ENCODE assay signal across 11 cellular contexts in the genomic region with DNA sequence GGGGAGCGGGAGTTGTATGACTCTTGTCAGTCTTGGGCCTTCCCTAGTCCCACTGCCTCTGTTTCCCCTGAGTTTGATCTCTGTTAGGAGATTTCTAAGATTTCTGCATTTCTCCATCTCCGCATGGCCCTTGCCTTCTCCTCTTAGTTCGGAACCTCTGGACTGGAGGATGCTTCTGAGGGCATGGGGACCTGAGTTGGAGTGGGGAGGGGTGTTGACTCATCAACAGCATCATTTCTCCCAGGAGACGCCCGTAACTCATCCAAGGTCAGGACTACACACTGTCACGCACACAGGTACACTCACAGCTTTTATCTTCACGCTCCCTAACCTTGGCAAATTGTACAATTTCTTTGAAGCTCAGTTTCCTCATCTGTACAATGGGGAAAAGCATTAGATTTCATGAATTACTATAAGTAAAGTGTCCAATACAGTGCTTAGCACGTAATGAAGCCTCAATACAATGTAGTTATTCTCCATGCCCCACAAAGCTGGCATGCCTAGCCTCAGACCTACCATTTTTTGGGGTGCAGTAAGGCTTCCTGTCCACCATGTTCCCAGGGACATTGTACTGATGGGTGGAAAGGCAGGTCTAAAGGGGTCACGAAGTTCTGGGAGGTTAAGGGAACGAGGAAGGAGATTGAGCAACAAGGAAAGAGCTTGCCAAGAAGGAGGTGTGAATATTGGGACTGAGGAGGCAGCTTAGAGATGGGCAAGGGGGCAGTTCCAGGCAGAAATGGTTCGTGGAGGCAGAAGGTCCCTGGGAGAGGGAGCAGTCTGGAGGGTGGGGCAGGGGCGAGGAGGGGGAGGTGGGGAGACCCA. TPM values are rescaled to one million over a fixed set of nuclear protein-coding genes. Genes with fewer than 3 reads are reported as not detected.
A peak's percentile ranks its signal among the peaks of the same experiment; 100 is the strongest.
DNase-seq lines count a peak whose midpoint lies in the region; ATAC-seq, FAIRE-seq and TF ChIP-seq lines count a peak whose summit lies in the region.
"Had no signal": no experiment of that assay in that cellular context is flagged by ENCODE, and none has a peak within 500 bp of the region (broad histone marks: within the 10 kb centered on the region; RNA-seq: fewer than 3 reads in every experiment).

No MANE protein-coding gene starts in this region.

- no peak for TF ChIP-seq CTCF in A673 (conservative IDR thresholded peaks at IDR 0.05; ENCODE audit: low read depth, low read length)
- TF ChIP-seq CTCF in cardiac fibroblast (IDR thresholded peaks at IDR 0.05; ENCODE audit: low read depth, low read length), result no peak
- TF ChIP-seq CTCF in neural progenitor cell (IDR thresholded peaks at IDR 0.05), result no peak

- H3K9me3 Mint-ChIP-seq in neural progenitor cell, result no peaks in the 10 kb centered on the region

- H3K36me3 Mint-ChIP-seq in neural progenitor cell, result peaks cover 43% of the 10 kb centered on the region

- POLR2A ChIA-PET in A673 (lab: Charles Lee; ENCODE audit: low non-redundant PET), result no interaction called here

- peaks cover 66% of the 10 kb centered on the region for H3F3A ChIP-seq in neural progenitor cell (ENCODE audit: low read depth)

- H3K36me3 ChIP-seq in A673 (ENCODE audit: insufficient read depth, low read length, poor library complexity, severe bottlenecking), result peaks cover 45% of the 10 kb centered on the region
- peaks cover 5% of the 10 kb centered on the region for H3K36me3 ChIP-seq in neural progenitor cell

- H3K9ac ChIP-seq in neural progenitor cell, result no peak overlapping the region

- peaks cover 44% of the 10 kb centered on the region for H3K79me2 ChIP-seq in neural progenitor cell (ENCODE audit: low read depth)

- H4K20me1 ChIP-seq in neural progenitor cell (ENCODE audit: low read depth), result peaks cover 68% of the 10 kb centered on the region

- H3K27me3 Mint-ChIP-seq in neural progenitor cell (ENCODE audit: insufficient read depth, low read depth), result peaks cover 34% of the 10 kb centered on the region

- H3K27ac Mint-ChIP-seq in neural progenitor cell, result peak overlapping the region; percentile 52

- no peaks in the 10 kb centered on the region for H3K27me3 ChIP-seq in A673 (replicated peaks; ENCODE audit: insufficient read depth, low read depth, low read length, poor library complexity)
- H3K27me3 ChIP-seq in neural progenitor cell, result peaks cover 18% of the 10 kb centered on the region

- BruUV-seq in A673 (replicated peaks; lab: Mats Ljungman, UMichigan), result no TSS peak

- CTCF ChIA-PET in A673 (lab: Charles Lee), result interaction anchor here (0.7 kb wide), 1 partner anchor 17 kb away, joined by 6 read pairs; no protein-coding TSS in a partner anchor

- H3K4me3 ChIP-seq in A673 (ENCODE audit: low read depth, low read length, poor library complexity, severe bottlenecking) (no peak overlapping the region), cardiac fibroblast (replicated peaks in 1 of 2; ENCODE audit: low read depth in 2 of 2, low read length in 2 of 2) (no peak overlapping the region), neural progenitor cell (no peak overlapping the region)

- H3K4me1 Mint-ChIP-seq in neural progenitor cell, result peaks cover 51% of the 10 kb centered on the region

- peak overlapping the region; percentile 40 for H3K27ac ChIP-seq in A673 (ENCODE audit: low read depth, low read length, poor library complexity, severe bottlenecking)
- peak overlapping the region; percentile 43 for H3K27ac ChIP-seq in neural progenitor cell

- H3K4me1 ChIP-seq in A673 (ENCODE audit: insufficient read depth, low read length, poor library complexity, severe bottlenecking) (peaks cover 17% of the 10 kb centered on the region), neural progenitor cell (peaks cover 47% of the 10 kb centered on the region)

- peak; percentile 52 for FAIRE-seq in HTR-8/SVneo (lab: Jason Lieb, UNC)
- FAIRE-seq: GM12878 had no signal

- no peak overlapping the region for H2AFZ ChIP-seq in neural progenitor cell (replicated peaks)

- peak overlapping the region; percentile 77 for H3K4me2 ChIP-seq in neural progenitor cell

- no peaks in the 10 kb centered on the region for H3K9me3 ChIP-seq in A673 (ENCODE audit: low read depth, low read length, poor library complexity, severe bottlenecking)
- no peaks in the 10 kb centered on the region for H3K9me3 ChIP-seq in neural progenitor cell (ENCODE audit: low read depth)

- ATAC-seq in GM19455 (IDR thresholded peaks at IDR 0.05; ENCODE audit: unreplicated experiment), result no peak
- ATAC-seq in HG02759 (IDR thresholded peaks at IDR 0.05; ENCODE audit: unreplicated experiment), result no peak
- no peak for ATAC-seq in GM21367 (IDR thresholded peaks at IDR 0.05; ENCODE audit: unreplicated experiment)

- no peak for DNase-seq in A673 (ENCODE audit: low spot score)
- DNase-seq in HTR-8/SVneo (ENCODE audit: insufficient read length, low spot score), result no peak
- peak; percentile 36 to 44 for DNase-seq in cardiac fibroblast (ENCODE audit: low read depth in 2 of 2)
- no peak for DNase-seq in neural progenitor cell (ENCODE audit: low spot score)
- no peak for DNase-seq in AG08395 (ENCODE audit: low spot score)
- DNase-seq: effector CD8-positive, alpha-beta T cell; NCI-H345 had no signal

- intact Hi-C loops in A673 (cut with micrococcal nuclease; ENCODE audit: unreplicated experiment), result no loop called here

- peak overlapping the region; percentile 72 for H3K4me3 Mint-ChIP-seq in neural progenitor cell

RNA-seq across cellular contexts. Expression of a gene that starts 0.6 kb away (rescaled TPM):
- total RNA-seq in A673 (2021) (4.1 and 5.5 TPM in 2 replicates), neural progenitor cell (ENCODE audit: low replicate concordance) (0.45 and 2.9 TPM in 2 replicates)

RNA-seq across cellular contexts. Expression of a gene that starts 5.6 kb away (rescaled TPM):
- total RNA-seq in A673 (2021), result 600 and 620 TPM in 2 replicates
- total RNA-seq in neural progenitor cell (ENCODE audit: low replicate concordance), result 134 and 608 TPM in 2 replicates

RNA-seq across cellular contexts. Expression of a gene that starts 17.6 kb away (rescaled TPM):
- total RNA-seq in A673 (2021), result not detected in 2 replicates
- total RNA-seq in neural progenitor cell (ENCODE audit: low replicate concordance), result 2.0 and 2.5 TPM in 2 replicates

RNA-seq across cellular contexts. Expression of a gene that starts 18.8 kb away (rescaled TPM):
- total RNA-seq in A673 (2021) (242 and 254 TPM in 2 replicates), neural progenitor cell (ENCODE audit: low replicate concordance) (120 and 164 TPM in 2 replicates)

RNA-seq across cellular contexts. Expression of a gene that starts 47.9 kb away (rescaled TPM):
- total RNA-seq in A673 (2021), result 67.2 and 67.7 TPM in 2 replicates
- total RNA-seq in neural progenitor cell (ENCODE audit: low replicate concordance), result 24.5 and 41.8 TPM in 2 replicates

Comparison
In these comparisons a context has a peak if more than half of its experiments do, and no peak if none do; other contexts are left out.
1. DNase-seq: peak in cardiac fibroblast (2 of 2); none in A673 (single experiment), HTR-8/SVneo (single experiment), neural progenitor cell (single experiment) and AG08395 (single experiment).